ENCODE assay signal across 1 cellular context in genomic region chr7:92528188-92528957, GRCh38.
TF ChIP-seq lines count a peak whose summit lies in the region.

TSS of gene PEX1 (minus strand) at chr7:92528520. CDS start at chr7:92528435, 85 bp downstream.
TSS of gene RBM48 (plus strand) at chr7:92528795. CDS start at chr7:92528814, 19 bp downstream.

TF ChIP-seq in HepG2, 621 proteins besides CTCF, POLR2A, EP300 and RAD21 (continued from another document and continues in another):
- TF ChIP-seq HIC2 (CRISPR knock-in tag; IDR thresholded peaks at IDR 0.05; ENCODE audit: low read depth), result 0 out of 2 replicates have a peak, but pooled peaks have one; percentile 27
- peak; percentile 48 for TF ChIP-seq ZBTB40 (IDR thresholded peaks at IDR 0.05)
- peak; percentile 38; the same call in 1 of the 2 replicates for TF ChIP-seq ZBTB40 (CRISPR knock-in tag; IDR thresholded peaks at IDR 0.05)
- peak; percentile 25; the same call in 1 of the 2 replicates for TF ChIP-seq TAF1 (CRISPR knock-in tag; IDR thresholded peaks at IDR 0.05)
- no peak for TF ChIP-seq JUND (CRISPR knock-in tag; IDR thresholded peaks at IDR 0.05)
- peak; percentile 59 for TF ChIP-seq MIXL1 (CRISPR knock-in tag; IDR thresholded peaks at IDR 0.05)
- TF ChIP-seq MED1 (CRISPR knock-in tag; IDR thresholded peaks at IDR 0.05), result peak; percentile 55
- no peak for TF ChIP-seq HNRNPK (IDR thresholded peaks at IDR 0.05; ENCODE audit: low read depth, low read length, poor library complexity, severe bottlenecking)
- no peak for TF ChIP-seq RCOR2 (CRISPR knock-in tag; IDR thresholded peaks at IDR 0.05)
- no peak for TF ChIP-seq DDIT3 (CRISPR knock-in tag; IDR thresholded peaks at IDR 0.05)
- TF ChIP-seq ZNF83 (CRISPR knock-in tag; IDR thresholded peaks at IDR 0.05; ENCODE audit: borderline replicate concordance), result no peak
- TF ChIP-seq ZNF777 (CRISPR knock-in tag; IDR thresholded peaks at IDR 0.05), result peak; percentile 99
- TF ChIP-seq ZNF441 (CRISPR knock-in tag; IDR thresholded peaks at IDR 0.05; ENCODE audit: borderline replicate concordance), result no peak
- TF ChIP-seq ZNF281 (CRISPR knock-in tag; IDR thresholded peaks at IDR 0.05; ENCODE audit: borderline replicate concordance), result peak; percentile 47; the same call in 1 of the 2 replicates
- peak; percentile 57; the same call in 1 of the 2 replicates for TF ChIP-seq GMEB2 (CRISPR knock-in tag; IDR thresholded peaks at IDR 0.05; ENCODE audit: low read depth)
- TF ChIP-seq ZNF33A (CRISPR knock-in tag; IDR thresholded peaks at IDR 0.05; ENCODE audit: borderline replicate concordance), result no peak; the same call in 1 of the 2 replicates
- TF ChIP-seq NFYC (CRISPR knock-in tag; IDR thresholded peaks at IDR 0.05), result peak; percentile 95
- no peak for TF ChIP-seq ZBTB3 (CRISPR knock-in tag; IDR thresholded peaks at IDR 0.05; ENCODE audit: borderline replicate concordance, low read depth)
- 0 out of 2 replicates have a peak, but pooled peaks have one; percentile 33 for TF ChIP-seq ZNF776 (CRISPR knock-in tag; IDR thresholded peaks at IDR 0.05)
- TF ChIP-seq ZSCAN30 (CRISPR knock-in tag; IDR thresholded peaks at IDR 0.05), result peak; percentile 78; the same call in 1 of the 2 replicates
- TF ChIP-seq ZNF350 (CRISPR knock-in tag; IDR thresholded peaks at IDR 0.05; ENCODE audit: borderline replicate concordance, low read depth), result peak; percentile 96
- TF ChIP-seq ZFP82 (CRISPR knock-in tag; IDR thresholded peaks at IDR 0.05; ENCODE audit: borderline replicate concordance), result peak; percentile 56; the same call in 1 of the 2 replicates
- 0 out of 2 replicates have a peak, but pooled peaks have one; percentile 61 for TF ChIP-seq ZNF136 (CRISPR knock-in tag; IDR thresholded peaks at IDR 0.05; ENCODE audit: low read depth)
- TF ChIP-seq TCF7 (IDR thresholded peaks at IDR 0.05; ENCODE audit: low read depth), result peak; percentile 57
- TF ChIP-seq ZNF607 (CRISPR knock-in tag; IDR thresholded peaks at IDR 0.05; ENCODE audit: borderline replicate concordance), result no peak; the same call in 1 of the 2 replicates
- no peak for TF ChIP-seq GPBP1L1 (CRISPR knock-in tag; IDR thresholded peaks at IDR 0.05)
- TF ChIP-seq ERF (CRISPR knock-in tag; IDR thresholded peaks at IDR 0.05), result peak; percentile 44; the same call in 1 of the 2 replicates
- 0 out of 2 replicates have a peak, but pooled peaks have one; percentile 66 for TF ChIP-seq ZNF264 (CRISPR knock-in tag; IDR thresholded peaks at IDR 0.05)
- no peak for TF ChIP-seq SP1 (IDR thresholded peaks at IDR 0.05)
- peak; percentile 88 for TF ChIP-seq SP1 (CRISPR knock-in tag; IDR thresholded peaks at IDR 0.05)
- TF ChIP-seq BRCA1 (CRISPR knock-in tag; IDR thresholded peaks at IDR 0.05), result 0 out of 2 replicates have a peak, but pooled peaks have one; percentile 32
- TF ChIP-seq BCL6 (CRISPR knock-in tag; IDR thresholded peaks at IDR 0.05), result peak; percentile 36; the same call in 1 of the 2 replicates
- TF ChIP-seq CENPT (CRISPR knock-in tag; IDR thresholded peaks at IDR 0.05; ENCODE audit: low read depth), result no peak
- peak; percentile 66 for TF ChIP-seq THRA (CRISPR knock-in tag; IDR thresholded peaks at IDR 0.05; ENCODE audit: borderline replicate concordance)
- TF ChIP-seq ZFP36L1 (CRISPR knock-in tag; IDR thresholded peaks at IDR 0.05), result peak; percentile 74; the same call in 1 of the 2 replicates
- TF ChIP-seq ZNF17 (CRISPR knock-in tag; IDR thresholded peaks at IDR 0.05), result no peak
- no peak for TF ChIP-seq ZNF720 (CRISPR knock-in tag; IDR thresholded peaks at IDR 0.05)
- TF ChIP-seq NAIF1 (CRISPR knock-in tag; IDR thresholded peaks at IDR 0.05; ENCODE audit: borderline replicate concordance), result peak; percentile 80; the same call in 1 of the 2 replicates
- TF ChIP-seq PLRG1 (conservative IDR thresholded peaks at IDR 0.05), result no peak
- peak; percentile 68 for TF ChIP-seq SP4 (CRISPR knock-in tag; IDR thresholded peaks at IDR 0.05)
- TF ChIP-seq MXD1 (CRISPR knock-in tag; IDR thresholded peaks at IDR 0.05), result peak; percentile 59
- no peak for TF ChIP-seq TEF (CRISPR knock-in tag; IDR thresholded peaks at IDR 0.05)
- peak; percentile 27 for TF ChIP-seq ZEB1 (IDR thresholded peaks at IDR 0.05; ENCODE audit: insufficient replicate concordance, low read depth)
- TF ChIP-seq GFI1 (CRISPR knock-in tag; IDR thresholded peaks at IDR 0.05; ENCODE audit: borderline replicate concordance), result peak; percentile 61; the same call in 1 of the 2 replicates
- TF ChIP-seq ZSCAN22 (CRISPR knock-in tag; IDR thresholded peaks at IDR 0.05), result no peak
- TF ChIP-seq ARNTL (CRISPR knock-in tag; IDR thresholded peaks at IDR 0.05), result 0 out of 2 replicates have a peak, but pooled peaks have one; percentile 60
